In the genomic region with DNA sequence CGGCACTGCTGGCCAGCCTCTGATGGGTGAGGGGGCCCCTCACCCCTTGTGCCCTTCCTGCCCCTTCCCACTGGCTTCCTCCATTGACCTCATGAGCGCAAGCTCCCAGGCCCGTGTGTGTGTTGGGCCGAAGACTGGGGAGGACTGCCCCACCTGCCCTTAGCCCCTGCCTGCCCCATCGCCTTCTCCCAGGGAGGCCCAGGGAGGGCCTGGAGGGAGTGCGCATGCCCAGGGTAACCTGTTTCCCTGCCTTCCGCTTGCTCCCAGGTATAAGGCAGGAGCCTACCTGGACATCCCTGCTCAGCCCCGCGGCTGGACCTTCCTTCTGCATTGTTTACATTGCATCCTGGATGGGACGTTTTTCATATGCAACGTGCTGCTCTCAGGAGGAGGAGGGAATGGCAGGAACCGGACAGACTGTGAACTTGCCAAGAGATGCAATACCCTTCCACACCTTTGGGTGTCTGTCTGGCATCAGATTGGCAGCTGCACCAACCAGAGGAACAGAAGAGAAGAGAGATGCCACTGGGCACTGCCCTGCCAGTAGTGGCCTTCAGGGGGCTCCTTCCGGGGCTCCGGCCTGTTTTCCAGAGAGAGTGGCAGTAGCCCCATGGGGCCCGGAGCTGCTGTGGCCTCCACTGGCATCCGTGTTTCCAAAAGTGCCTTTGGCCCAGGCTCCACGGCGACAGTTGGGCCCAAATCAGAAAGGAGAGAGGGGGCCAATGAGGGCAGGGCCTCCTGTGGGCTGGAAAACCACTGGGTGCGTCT, we compare ENCODE assay signal across 1 cellular context.
TF ChIP-seq lines count a peak whose summit lies in the region.

No MANE protein-coding gene starts in this region.

TF ChIP-seq in GM23338, 12 proteins besides CTCF, POLR2A, EP300 and RAD21 (continued from another document):
- TF ChIP-seq, protein P1, sequence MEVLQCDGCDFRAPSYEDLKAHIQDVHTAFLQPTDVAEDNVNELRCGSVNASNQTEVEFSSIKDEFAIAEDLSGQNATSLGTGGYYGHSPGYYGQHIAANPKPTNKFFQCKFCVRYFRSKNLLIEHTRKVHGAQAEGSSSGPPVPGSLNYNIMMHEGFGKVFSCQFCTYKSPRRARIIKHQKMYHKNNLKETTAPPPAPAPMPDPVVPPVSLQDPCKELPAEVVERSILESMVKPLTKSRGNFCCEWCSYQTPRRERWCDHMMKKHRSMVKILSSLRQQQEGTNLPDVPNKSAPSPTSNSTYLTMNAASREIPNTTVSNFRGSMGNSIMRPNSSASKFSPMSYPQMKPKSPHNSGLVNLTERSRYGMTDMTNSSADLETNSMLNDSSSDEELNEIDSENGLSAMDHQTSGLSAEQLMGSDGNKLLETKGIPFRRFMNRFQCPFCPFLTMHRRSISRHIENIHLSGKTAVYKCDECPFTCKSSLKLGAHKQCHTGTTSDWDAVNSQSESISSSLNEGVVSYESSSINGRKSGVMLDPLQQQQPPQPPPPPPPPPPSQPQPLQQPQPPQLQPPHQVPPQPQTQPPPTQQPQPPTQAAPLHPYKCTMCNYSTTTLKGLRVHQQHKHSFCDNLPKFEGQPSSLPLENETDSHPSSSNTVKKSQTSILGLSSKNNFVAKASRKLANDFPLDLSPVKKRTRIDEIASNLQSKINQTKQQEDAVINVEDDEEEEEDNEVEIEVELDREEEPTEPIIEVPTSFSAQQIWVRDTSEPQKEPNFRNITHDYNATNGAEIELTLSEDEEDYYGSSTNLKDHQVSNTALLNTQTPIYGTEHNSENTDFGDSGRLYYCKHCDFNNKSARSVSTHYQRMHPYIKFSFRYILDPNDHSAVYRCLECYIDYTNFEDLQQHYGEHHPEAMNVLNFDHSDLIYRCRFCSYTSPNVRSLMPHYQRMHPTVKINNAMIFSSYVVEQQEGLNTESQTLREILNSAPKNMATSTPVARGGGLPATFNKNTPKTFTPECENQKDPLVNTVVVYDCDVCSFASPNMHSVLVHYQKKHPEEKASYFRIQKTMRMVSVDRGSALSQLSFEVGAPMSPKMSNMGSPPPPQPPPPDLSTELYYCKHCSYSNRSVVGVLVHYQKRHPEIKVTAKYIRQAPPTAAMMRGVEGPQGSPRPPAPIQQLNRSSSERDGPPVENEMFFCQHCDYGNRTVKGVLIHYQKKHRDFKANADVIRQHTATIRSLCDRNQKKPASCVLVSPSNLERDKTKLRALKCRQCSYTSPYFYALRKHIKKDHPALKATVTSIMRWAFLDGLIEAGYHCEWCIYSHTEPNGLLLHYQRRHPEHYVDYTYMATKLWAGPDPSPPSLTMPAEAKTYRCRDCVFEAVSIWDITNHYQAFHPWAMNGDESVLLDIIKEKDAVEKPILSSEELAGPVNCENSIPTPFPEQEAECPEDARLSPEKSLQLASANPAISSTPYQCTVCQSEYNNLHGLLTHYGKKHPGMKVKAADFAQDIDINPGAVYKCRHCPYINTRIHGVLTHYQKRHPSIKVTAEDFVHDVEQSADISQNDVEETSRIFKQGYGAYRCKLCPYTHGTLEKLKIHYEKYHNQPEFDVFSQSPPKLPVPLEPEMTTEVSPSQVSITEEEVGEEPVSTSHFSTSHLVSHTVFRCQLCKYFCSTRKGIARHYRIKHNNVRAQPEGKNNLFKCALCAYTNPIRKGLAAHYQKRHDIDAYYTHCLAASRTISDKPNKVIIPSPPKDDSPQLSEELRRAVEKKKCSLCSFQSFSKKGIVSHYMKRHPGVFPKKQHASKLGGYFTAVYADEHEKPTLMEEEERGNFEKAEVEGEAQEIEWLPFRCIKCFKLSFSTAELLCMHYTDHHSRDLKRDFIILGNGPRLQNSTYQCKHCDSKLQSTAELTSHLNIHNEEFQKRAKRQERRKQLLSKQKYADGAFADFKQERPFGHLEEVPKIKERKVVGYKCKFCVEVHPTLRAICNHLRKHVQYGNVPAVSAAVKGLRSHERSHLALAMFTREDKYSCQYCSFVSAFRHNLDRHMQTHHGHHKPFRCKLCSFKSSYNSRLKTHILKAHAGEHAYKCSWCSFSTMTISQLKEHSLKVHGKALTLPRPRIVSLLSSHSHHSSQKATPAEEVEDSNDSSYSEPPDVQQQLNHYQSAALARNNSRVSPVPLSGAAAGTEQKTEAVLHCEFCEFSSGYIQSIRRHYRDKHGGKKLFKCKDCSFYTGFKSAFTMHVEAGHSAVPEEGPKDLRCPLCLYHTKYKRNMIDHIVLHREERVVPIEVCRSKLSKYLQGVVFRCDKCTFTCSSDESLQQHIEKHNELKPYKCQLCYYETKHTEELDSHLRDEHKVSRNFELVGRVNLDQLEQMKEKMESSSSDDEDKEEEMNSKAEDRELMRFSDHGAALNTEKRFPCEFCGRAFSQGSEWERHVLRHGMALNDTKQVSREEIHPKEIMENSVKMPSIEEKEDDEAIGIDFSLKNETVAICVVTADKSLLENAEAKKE (CRISPR knock-in tag; IDR thresholded peaks at IDR 0.05), result no peak
- no peak for TF ChIP-seq ZNF114 (CRISPR knock-in tag; IDR thresholded peaks at IDR 0.05)
- TF ChIP-seq STAT1 (IDR thresholded peaks at IDR 0.05; ENCODE audit: unreplicated experiment), result no peak
